ENCODE assay signal across 22 cellular contexts in genomic region chr2:19857100-19857499, GRCh38.
"Had no signal": no experiment of that assay in that cellular context is flagged by ENCODE, and none has a peak within 500 bp of the region (broad histone marks: within the 10 kb centered on the region; RNA-seq: fewer than 3 reads in every experiment).

No MANE protein-coding gene starts in this region.

- ATAC-seq: activated CD8-positive, alpha-beta memory T cell treated with anti-CD3 and anti-CD28 coated beads, Interleukin-2, amount 10 ng/mL, durations not matched to agents 7 days and 5 days; activated CD8-positive, alpha-beta T cell treated with anti-CD3 and anti-CD28 coated beads, Interleukin-2, amount 10 ng/mL, durations not matched to agents 7 days and 5 days; activated naive CD4-positive, alpha-beta T cell treated with anti-CD3 and anti-CD28 coated beads, Interleukin-2, amount 50 U/mL, for 72 hours; body of pancreas; effector memory CD8-positive, alpha-beta T cell; gastroesophageal sphincter; left cardiac atrium; natural killer cell had no signal

- H3K9me3 Mint-ChIP-seq: activated naive CD4-positive, alpha-beta T cell treated with anti-CD3 and anti-CD28 coated beads, Interleukin-2, amount 50 U/mL, for 72 hours; activated T-helper 2 cell treated with anti-CD3 and anti-CD28 coated beads, Interferon-gamma antibody, Interleukin-2, Interleukin-4, amounts not matched to agents 10 μg/mL and 5 μg/mL and 100 μg/mL, durations not matched to agents 14 hours and 24 hours and 36 hours; effector memory CD8-positive, alpha-beta T cell; memory B cell; natural killer cell; WTC11 had no signal

- H3K4me3 Mint-ChIP-seq: activated CD8-positive, alpha-beta memory T cell treated with anti-CD3 and anti-CD28 coated beads, Interleukin-2, amount 10 ng/mL, durations not matched to agents 7 days and 5 days; activated CD8-positive, alpha-beta T cell treated with anti-CD3 and anti-CD28 coated beads, Interleukin-2, amount 10 ng/mL, durations not matched to agents 7 days and 5 days; effector memory CD8-positive, alpha-beta T cell; memory B cell; natural killer cell; WTC11 had no signal

- H3K4me1 Mint-ChIP-seq: activated CD8-positive, alpha-beta memory T cell treated with anti-CD3 and anti-CD28 coated beads, Interleukin-2, amount 10 ng/mL, durations not matched to agents 7 days and 5 days; memory B cell; natural killer cell; WTC11 had no signal

- H3K36me3 Mint-ChIP-seq: activated CD8-positive, alpha-beta memory T cell treated with anti-CD3 and anti-CD28 coated beads, Interleukin-2, amount 10 ng/mL, durations not matched to agents 7 days and 5 days; activated naive CD4-positive, alpha-beta T cell treated with anti-CD3 and anti-CD28 coated beads, Interleukin-2, amount 50 U/mL, for 72 hours; memory B cell; natural killer cell; WTC11 had no signal

- H3K27ac Mint-ChIP-seq: activated CD8-positive, alpha-beta memory T cell treated with anti-CD3 and anti-CD28 coated beads, Interleukin-2, amount 10 ng/mL, durations not matched to agents 7 days and 5 days; activated CD8-positive, alpha-beta T cell treated with anti-CD3 and anti-CD28 coated beads, Interleukin-2, amount 10 ng/mL, durations not matched to agents 7 days and 5 days; activated T-helper 2 cell treated with anti-CD3 and anti-CD28 coated beads, Interferon-gamma antibody, Interleukin-2, Interleukin-4, amounts not matched to agents 10 μg/mL and 5 μg/mL and 100 μg/mL, durations not matched to agents 14 hours and 24 hours and 36 hours; memory B cell; natural killer cell; WTC11 had no signal

- DNase-seq: activated CD4-positive, alpha-beta T cell treated with anti-CD3 and anti-CD28 coated beads for 1 hour; activated CD4-positive, alpha-beta T cell treated with anti-CD3 and anti-CD28 coated beads, Interleukin-2, amount 50 U/mL, for 1 hour; activated CD8-positive, alpha-beta memory T cell treated with anti-CD3 and anti-CD28 coated beads, Interleukin-2, amount 10 ng/mL, durations not matched to agents 7 days and 5 days; activated CD8-positive, alpha-beta T cell treated with anti-CD3 and anti-CD28 coated beads, Interleukin-2, amount 10 ng/mL, durations not matched to agents 7 days and 5 days; activated naive CD4-positive, alpha-beta T cell; activated T-cell treated with anti-CD3 and anti-CD28 coated beads, Interleukin-2, amount 50 U/mL, for 48 hours; body of pancreas; colonic mucosa; effector memory CD8-positive, alpha-beta T cell; erythroblast; left cardiac atrium; natural killer cell; spleen; stimulated activated naive CD4-positive, alpha-beta T cell; T-helper 9 cell; transverse colon; uterus had no signal
